ENCODE assay signal across 2 cellular contexts in the genomic region with DNA sequence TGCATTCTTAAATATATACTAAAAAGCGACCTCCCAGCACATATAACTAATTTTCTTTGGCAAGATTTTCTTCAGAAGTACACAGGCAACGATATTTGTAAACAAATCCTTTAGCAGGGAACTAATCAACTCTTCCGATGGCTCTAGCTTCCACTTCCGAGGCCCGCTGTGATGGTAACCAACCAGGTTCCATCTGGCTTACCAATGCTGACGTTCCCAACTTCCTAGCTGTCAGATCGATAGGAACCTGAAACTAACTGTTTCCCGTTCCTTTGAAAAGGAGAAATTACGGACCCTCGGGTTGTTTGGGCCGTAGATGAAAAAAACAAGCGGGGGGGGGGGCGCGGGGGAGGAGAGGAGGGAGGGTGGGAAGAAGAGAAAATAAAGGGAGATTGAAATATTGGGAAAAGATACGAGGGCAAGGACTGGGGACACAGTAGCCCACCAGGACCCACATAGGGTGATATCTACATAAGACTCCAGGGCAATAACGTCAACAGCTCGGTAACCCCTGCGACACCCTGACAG.
A peak's percentile ranks its signal among the peaks of the same experiment; 100 is the strongest.
TF ChIP-seq lines count a peak whose summit lies in the region.

No MANE protein-coding gene starts in this region.

TF ChIP-seq in HCT116, 20 proteins besides CTCF, POLR2A, EP300 and RAD21:
- TF ChIP-seq, protein P1, sequence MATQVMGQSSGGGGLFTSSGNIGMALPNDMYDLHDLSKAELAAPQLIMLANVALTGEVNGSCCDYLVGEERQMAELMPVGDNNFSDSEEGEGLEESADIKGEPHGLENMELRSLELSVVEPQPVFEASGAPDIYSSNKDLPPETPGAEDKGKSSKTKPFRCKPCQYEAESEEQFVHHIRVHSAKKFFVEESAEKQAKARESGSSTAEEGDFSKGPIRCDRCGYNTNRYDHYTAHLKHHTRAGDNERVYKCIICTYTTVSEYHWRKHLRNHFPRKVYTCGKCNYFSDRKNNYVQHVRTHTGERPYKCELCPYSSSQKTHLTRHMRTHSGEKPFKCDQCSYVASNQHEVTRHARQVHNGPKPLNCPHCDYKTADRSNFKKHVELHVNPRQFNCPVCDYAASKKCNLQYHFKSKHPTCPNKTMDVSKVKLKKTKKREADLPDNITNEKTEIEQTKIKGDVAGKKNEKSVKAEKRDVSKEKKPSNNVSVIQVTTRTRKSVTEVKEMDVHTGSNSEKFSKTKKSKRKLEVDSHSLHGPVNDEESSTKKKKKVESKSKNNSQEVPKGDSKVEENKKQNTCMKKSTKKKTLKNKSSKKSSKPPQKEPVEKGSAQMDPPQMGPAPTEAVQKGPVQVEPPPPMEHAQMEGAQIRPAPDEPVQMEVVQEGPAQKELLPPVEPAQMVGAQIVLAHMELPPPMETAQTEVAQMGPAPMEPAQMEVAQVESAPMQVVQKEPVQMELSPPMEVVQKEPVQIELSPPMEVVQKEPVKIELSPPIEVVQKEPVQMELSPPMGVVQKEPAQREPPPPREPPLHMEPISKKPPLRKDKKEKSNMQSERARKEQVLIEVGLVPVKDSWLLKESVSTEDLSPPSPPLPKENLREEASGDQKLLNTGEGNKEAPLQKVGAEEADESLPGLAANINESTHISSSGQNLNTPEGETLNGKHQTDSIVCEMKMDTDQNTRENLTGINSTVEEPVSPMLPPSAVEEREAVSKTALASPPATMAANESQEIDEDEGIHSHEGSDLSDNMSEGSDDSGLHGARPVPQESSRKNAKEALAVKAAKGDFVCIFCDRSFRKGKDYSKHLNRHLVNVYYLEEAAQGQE (IDR thresholded peaks at IDR 0.05; ENCODE audit: low read depth) = no peak
- TF ChIP-seq SP1 (IDR thresholded peaks at IDR 0.05; ENCODE audit: low read depth) (no peak), EZH2phosphoT487 (IDR thresholded peaks at IDR 0.05; ENCODE audit: borderline replicate concordance) (no peak), SRF (IDR thresholded peaks at IDR 0.05; ENCODE audit: low read depth) (no peak), YY1 (IDR thresholded peaks at IDR 0.05; ENCODE audit: extremely low read depth, insufficient replicate concordance, low read depth, low read length) (no peak), POLR2AphosphoS5 (IDR thresholded peaks at IDR 0.05; ENCODE audit: low read depth, low read length) (no peak), SIN3A (IDR thresholded peaks at IDR 0.05; ENCODE audit: low read depth) (no peak), JUND (IDR thresholded peaks at IDR 0.05) (no peak), EZH2 (IDR thresholded peaks at IDR 0.05) (no peak), ZNF274 (IDR thresholded peaks at IDR 0.05; ENCODE audit: low read depth, low read length) (no peak), FOSL1 (IDR thresholded peaks at IDR 0.05; ENCODE audit: low read depth) (no peak), ELF1 (IDR thresholded peaks at IDR 0.05; ENCODE audit: borderline replicate concordance, low read depth) (no peak), TCF7L2 (IDR thresholded peaks at IDR 0.05; ENCODE audit: borderline replicate concordance, extremely low read depth, insufficient read depth, insufficient read length) (no peak), CBX3 (IDR thresholded peaks at IDR 0.05; ENCODE audit: low read depth) (no peak), EGR1 (IDR thresholded peaks at IDR 0.05; ENCODE audit: low read depth) (no peak)
- TF ChIP-seq, protein P2, sequence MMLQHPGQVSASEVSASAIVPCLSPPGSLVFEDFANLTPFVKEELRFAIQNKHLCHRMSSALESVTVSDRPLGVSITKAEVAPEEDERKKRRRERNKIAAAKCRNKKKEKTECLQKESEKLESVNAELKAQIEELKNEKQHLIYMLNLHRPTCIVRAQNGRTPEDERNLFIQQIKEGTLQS (IDR thresholded peaks at IDR 0.05) = no peak
- TF ChIP-seq, protein P3, sequence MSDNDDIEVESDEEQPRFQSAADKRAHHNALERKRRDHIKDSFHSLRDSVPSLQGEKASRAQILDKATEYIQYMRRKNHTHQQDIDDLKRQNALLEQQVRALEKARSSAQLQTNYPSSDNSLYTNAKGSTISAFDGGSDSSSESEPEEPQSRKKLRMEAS (IDR thresholded peaks at IDR 0.05) = no peak
- TF ChIP-seq, protein P4, sequence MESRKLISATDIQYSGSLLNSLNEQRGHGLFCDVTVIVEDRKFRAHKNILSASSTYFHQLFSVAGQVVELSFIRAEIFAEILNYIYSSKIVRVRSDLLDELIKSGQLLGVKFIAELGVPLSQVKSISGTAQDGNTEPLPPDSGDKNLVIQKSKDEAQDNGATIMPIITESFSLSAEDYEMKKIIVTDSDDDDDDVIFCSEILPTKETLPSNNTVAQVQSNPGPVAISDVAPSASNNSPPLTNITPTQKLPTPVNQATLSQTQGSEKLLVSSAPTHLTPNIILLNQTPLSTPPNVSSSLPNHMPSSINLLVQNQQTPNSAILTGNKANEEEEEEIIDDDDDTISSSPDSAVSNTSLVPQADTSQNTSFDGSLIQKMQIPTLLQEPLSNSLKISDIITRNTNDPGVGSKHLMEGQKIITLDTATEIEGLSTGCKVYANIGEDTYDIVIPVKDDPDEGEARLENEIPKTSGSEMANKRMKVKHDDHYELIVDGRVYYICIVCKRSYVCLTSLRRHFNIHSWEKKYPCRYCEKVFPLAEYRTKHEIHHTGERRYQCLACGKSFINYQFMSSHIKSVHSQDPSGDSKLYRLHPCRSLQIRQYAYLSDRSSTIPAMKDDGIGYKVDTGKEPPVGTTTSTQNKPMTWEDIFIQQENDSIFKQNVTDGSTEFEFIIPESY (IDR thresholded peaks at IDR 0.05; ENCODE audit: extremely low read depth, insufficient replicate concordance, low read length) = no peak

TF ChIP-seq in K562, 482 proteins besides CTCF, POLR2A, EP300 and RAD21 (continued from another document):
- TF ChIP-seq, protein P5, sequence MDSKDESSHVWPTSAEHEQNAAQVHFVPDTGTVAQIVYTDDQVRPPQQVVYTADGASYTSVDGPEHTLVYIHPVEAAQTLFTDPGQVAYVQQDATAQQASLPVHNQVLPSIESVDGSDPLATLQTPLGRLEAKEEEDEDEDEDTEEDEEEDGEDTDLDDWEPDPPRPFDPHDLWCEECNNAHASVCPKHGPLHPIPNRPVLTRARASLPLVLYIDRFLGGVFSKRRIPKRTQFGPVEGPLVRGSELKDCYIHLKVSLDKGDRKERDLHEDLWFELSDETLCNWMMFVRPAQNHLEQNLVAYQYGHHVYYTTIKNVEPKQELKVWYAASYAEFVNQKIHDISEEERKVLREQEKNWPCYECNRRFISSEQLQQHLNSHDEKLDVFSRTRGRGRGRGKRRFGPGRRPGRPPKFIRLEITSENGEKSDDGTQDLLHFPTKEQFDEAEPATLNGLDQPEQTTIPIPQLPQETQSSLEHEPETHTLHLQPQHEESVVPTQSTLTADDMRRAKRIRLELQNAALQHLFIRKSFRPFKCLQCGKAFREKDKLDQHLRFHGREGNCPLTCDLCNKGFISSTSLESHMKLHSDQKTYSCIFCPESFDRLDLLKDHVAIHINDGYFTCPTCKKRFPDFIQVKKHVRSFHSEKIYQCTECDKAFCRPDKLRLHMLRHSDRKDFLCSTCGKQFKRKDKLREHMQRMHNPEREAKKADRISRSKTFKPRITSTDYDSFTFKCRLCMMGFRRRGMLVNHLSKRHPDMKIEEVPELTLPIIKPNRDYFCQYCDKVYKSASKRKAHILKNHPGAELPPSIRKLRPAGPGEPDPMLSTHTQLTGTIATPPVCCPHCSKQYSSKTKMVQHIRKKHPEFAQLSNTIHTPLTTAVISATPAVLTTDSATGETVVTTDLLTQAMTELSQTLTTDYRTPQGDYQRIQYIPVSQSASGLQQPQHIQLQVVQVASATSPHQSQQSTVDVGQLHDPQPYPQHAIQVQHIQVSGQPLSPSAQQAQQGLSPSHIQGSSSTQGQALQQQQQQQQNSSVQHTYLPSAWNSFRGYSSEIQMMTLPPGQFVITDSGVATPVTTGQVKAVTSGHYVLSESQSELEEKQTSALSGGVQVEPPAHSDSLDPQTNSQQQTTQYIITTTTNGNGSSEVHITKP (IDR thresholded peaks at IDR 0.05; ENCODE audit: partially characterized antibody) = peak; percentile 29
- no peak for TF ChIP-seq RFX5 (IDR thresholded peaks at IDR 0.05; ENCODE audit: low read depth, low read length)
- TF ChIP-seq MAFK (IDR thresholded peaks at IDR 0.05; ENCODE audit: low read length) = no peak
- TF ChIP-seq ATF7 (IDR thresholded peaks at IDR 0.05) = no peak
- 0 out of 2 replicates have a peak, but pooled peaks have one; percentile 8 for TF ChIP-seq KAT7 (CRISPR knock-in tag; IDR thresholded peaks at IDR 0.05; ENCODE audit: borderline replicate concordance)
- TF ChIP-seq RBM17 (IDR thresholded peaks at IDR 0.05; ENCODE audit: borderline replicate concordance, low read depth, low read length) = no peak
- TF ChIP-seq HNRNPH1 (optimal IDR thresholded peaks at IDR 0.05; ENCODE audit: low read depth, low read length) = no peak
- TF ChIP-seq, protein P6, sequence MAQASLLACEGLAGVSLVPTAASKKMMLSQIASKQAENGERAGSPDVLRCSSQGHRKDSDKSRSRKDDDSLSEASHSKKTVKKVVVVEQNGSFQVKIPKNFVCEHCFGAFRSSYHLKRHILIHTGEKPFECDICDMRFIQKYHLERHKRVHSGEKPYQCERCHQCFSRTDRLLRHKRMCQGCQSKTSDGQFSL (CRISPR knock-in tag; IDR thresholded peaks at IDR 0.05) = no peak
- TF ChIP-seq, protein P6 (tag; IDR thresholded peaks at IDR 0.05) = peak in 1 of 2 experiments; percentile 81; a peak in 2 of 4 replicates
- TF ChIP-seq TSC22D4 (tag; IDR thresholded peaks at IDR 0.05) = no peak
- TF ChIP-seq, protein P7, sequence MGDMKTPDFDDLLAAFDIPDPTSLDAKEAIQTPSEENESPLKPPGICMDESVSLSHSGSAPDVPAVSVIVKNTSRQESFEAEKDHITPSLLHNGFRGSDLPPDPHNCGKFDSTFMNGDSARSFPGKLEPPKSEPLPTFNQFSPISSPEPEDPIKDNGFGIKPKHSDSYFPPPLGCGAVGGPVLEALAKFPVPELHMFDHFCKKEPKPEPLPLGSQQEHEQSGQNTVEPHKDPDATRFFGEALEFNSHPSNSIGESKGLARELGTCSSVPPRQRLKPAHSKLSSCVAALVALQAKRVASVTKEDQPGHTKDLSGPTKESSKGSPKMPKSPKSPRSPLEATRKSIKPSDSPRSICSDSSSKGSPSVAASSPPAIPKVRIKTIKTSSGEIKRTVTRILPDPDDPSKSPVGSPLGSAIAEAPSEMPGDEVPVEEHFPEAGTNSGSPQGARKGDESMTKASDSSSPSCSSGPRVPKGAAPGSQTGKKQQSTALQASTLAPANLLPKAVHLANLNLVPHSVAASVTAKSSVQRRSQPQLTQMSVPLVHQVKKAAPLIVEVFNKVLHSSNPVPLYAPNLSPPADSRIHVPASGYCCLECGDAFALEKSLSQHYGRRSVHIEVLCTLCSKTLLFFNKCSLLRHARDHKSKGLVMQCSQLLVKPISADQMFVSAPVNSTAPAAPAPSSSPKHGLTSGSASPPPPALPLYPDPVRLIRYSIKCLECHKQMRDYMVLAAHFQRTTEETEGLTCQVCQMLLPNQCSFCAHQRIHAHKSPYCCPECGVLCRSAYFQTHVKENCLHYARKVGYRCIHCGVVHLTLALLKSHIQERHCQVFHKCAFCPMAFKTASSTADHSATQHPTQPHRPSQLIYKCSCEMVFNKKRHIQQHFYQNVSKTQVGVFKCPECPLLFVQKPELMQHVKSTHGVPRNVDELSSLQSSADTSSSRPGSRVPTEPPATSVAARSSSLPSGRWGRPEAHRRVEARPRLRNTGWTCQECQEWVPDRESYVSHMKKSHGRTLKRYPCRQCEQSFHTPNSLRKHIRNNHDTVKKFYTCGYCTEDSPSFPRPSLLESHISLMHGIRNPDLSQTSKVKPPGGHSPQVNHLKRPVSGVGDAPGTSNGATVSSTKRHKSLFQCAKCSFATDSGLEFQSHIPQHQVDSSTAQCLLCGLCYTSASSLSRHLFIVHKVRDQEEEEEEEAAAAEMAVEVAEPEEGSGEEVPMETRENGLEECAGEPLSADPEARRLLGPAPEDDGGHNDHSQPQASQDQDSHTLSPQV (IDR thresholded peaks at IDR 0.05) = no peak
- no peak for TF ChIP-seq CTBP1 (IDR thresholded peaks at IDR 0.05; ENCODE audit: borderline replicate concordance)
- TF ChIP-seq, protein P8, sequence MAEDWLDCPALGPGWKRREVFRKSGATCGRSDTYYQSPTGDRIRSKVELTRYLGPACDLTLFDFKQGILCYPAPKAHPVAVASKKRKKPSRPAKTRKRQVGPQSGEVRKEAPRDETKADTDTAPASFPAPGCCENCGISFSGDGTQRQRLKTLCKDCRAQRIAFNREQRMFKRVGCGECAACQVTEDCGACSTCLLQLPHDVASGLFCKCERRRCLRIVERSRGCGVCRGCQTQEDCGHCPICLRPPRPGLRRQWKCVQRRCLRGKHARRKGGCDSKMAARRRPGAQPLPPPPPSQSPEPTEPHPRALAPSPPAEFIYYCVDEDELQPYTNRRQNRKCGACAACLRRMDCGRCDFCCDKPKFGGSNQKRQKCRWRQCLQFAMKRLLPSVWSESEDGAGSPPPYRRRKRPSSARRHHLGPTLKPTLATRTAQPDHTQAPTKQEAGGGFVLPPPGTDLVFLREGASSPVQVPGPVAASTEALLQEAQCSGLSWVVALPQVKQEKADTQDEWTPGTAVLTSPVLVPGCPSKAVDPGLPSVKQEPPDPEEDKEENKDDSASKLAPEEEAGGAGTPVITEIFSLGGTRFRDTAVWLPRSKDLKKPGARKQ (CRISPR knock-in tag; IDR thresholded peaks at IDR 0.05) = no peak
- TF ChIP-seq NR4A1 (CRISPR knock-in tag; IDR thresholded peaks at IDR 0.05) = no peak
- TF ChIP-seq NR4A1 (tag; IDR thresholded peaks at IDR 0.05) = no peak
- TF ChIP-seq, protein P9, sequence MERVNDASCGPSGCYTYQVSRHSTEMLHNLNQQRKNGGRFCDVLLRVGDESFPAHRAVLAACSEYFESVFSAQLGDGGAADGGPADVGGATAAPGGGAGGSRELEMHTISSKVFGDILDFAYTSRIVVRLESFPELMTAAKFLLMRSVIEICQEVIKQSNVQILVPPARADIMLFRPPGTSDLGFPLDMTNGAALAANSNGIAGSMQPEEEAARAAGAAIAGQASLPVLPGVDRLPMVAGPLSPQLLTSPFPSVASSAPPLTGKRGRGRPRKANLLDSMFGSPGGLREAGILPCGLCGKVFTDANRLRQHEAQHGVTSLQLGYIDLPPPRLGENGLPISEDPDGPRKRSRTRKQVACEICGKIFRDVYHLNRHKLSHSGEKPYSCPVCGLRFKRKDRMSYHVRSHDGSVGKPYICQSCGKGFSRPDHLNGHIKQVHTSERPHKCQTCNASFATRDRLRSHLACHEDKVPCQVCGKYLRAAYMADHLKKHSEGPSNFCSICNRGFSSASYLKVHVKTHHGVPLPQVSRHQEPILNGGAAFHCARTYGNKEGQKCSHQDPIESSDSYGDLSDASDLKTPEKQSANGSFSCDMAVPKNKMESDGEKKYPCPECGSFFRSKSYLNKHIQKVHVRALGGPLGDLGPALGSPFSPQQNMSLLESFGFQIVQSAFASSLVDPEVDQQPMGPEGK (CRISPR knock-in tag; IDR thresholded peaks at IDR 0.05; ENCODE audit: borderline replicate concordance) = no peak
- TF ChIP-seq, protein P10, sequence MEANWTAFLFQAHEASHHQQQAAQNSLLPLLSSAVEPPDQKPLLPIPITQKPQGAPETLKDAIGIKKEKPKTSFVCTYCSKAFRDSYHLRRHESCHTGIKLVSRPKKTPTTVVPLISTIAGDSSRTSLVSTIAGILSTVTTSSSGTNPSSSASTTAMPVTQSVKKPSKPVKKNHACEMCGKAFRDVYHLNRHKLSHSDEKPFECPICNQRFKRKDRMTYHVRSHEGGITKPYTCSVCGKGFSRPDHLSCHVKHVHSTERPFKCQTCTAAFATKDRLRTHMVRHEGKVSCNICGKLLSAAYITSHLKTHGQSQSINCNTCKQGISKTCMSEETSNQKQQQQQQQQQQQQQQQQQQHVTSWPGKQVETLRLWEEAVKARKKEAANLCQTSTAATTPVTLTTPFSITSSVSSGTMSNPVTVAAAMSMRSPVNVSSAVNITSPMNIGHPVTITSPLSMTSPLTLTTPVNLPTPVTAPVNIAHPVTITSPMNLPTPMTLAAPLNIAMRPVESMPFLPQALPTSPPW (CRISPR knock-in tag; IDR thresholded peaks at IDR 0.05) = peak; percentile 90
- TF ChIP-seq ZNF212 (CRISPR knock-in tag; IDR thresholded peaks at IDR 0.05) = no peak
- no peak for TF ChIP-seq PHTF2 (CRISPR knock-in tag; IDR thresholded peaks at IDR 0.05)
- TF ChIP-seq SREBF2 (CRISPR knock-in tag; IDR thresholded peaks at IDR 0.05) = no peak
